In the genomic region with DNA sequence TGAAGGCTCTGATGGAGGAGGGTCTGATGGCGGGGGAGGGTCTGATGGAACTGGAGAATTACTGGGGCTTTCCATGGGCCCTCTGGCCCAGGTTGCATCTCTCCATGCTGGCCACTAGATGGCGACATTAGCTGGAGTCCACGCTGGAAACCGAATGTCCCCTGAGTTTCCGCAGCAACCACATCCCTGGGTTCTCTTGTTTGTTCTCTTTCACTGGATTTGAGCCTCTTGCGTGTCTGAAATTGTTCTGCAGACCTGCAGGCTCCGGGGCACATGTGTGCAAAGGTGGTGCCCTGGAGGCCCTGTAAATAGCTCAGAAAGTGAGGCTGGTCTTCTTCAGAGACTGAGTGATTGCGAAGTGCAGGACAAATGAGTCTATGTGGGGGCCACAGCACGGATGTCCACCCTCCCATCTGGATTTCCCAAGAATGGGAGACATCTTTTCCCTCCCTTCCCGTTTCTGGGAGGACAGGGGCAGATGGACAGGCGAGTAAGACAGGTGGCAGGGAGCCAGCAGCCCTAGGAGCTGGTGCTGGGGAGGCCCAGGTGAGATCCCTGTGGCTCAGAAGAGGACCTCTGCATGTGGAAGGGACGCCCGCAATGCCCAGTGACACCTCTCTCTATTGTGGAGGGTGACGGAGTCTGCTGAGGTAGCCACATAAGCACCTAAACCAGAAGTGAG, we compare ENCODE assay signal across 8 cellular contexts.
DNase-seq lines count a peak whose midpoint lies in the region; ATAC-seq, FAIRE-seq and TF ChIP-seq lines count a peak whose summit lies in the region.

No MANE protein-coding gene starts in this region.

- no peak overlapping the region for H3K4me3 ChIP-seq in body of pancreas
- no peak overlapping the region for H3K4me3 ChIP-seq in smooth muscle cell

- no peaks in the 10 kb centered on the region for H3K9me3 ChIP-seq in body of pancreas
- no peaks in the 10 kb centered on the region for H3K9me3 ChIP-seq in smooth muscle cell (replicated peaks; ENCODE audit: low read depth)

- H3F3A ChIP-seq in smooth muscle cell (ENCODE audit: low read depth) = no peaks in the 10 kb centered on the region

- no peaks in the 10 kb centered on the region for H4K20me1 ChIP-seq in smooth muscle cell (ENCODE audit: low read depth)

- intact Hi-C loops in body of pancreas (cut with DNase I) = loop anchor here (5.0 to 10.0 kb wide), 2 partner anchors 112 to 299 kb away; no protein-coding TSS in a partner anchor

- H3K27ac ChIP-seq in body of pancreas (no peak overlapping the region), smooth muscle cell (ENCODE audit: low read depth) (no peak overlapping the region)

- no peak overlapping the region for H2AFZ ChIP-seq in smooth muscle cell (ENCODE audit: low read depth)

- peaks cover 3% of the 10 kb centered on the region for H3K4me1 ChIP-seq in body of pancreas
- H3K4me1 ChIP-seq in smooth muscle cell (ENCODE audit: low read depth) = no peaks in the 10 kb centered on the region

- no peaks in the 10 kb centered on the region for H3K79me2 ChIP-seq in smooth muscle cell (ENCODE audit: low read depth)

- TF ChIP-seq POLR2A in GM12892 (IDR thresholded peaks at IDR 0.05; ENCODE audit: low read depth, low read length) (no peak), body of pancreas (IDR thresholded peaks at IDR 0.05) (no peak)

- FAIRE-seq in GM12892 (lab: Jason Lieb, UNC) = peak; percentile 94

- TF ChIP-seq CTCF in body of pancreas (IDR thresholded peaks at IDR 0.05) (peak; percentile 87 to 95 (median 91)), smooth muscle cell (IDR thresholded peaks at IDR 0.05; ENCODE audit: borderline replicate concordance, insufficient read depth, poor library complexity, severe bottlenecking) (peak; percentile 85)

- no peaks in the 10 kb centered on the region for H3K36me3 ChIP-seq in body of pancreas (replicated peaks in 1 of 2; ENCODE audit: insufficient read depth in 1 of 2, low read depth in 2 of 2)
- H3K36me3 ChIP-seq in smooth muscle cell (ENCODE audit: low read depth) = no peaks in the 10 kb centered on the region

- H3K27me3 ChIP-seq in body of pancreas = no peaks in the 10 kb centered on the region
- no peaks in the 10 kb centered on the region for H3K27me3 ChIP-seq in smooth muscle cell (ENCODE audit: low read depth)

- no peak overlapping the region for H3K4me2 ChIP-seq in smooth muscle cell

- ATAC-seq in body of pancreas = peak; percentile 77
- no peak for ATAC-seq in HG03354 (IDR thresholded peaks at IDR 0.05; ENCODE audit: poor library complexity, severe bottlenecking, unreplicated experiment)
- no peak for ATAC-seq in GM19395 (IDR thresholded peaks at IDR 0.05; ENCODE audit: unreplicated experiment)

- peak; percentile 81 for DNase-seq in GM12892 (ENCODE audit: insufficient read length)
- peak; percentile 50 for DNase-seq in NCI-H2029 (lab: John Stamatoyannopoulos, UW)
- peak; percentile 62 for DNase-seq in UCSD-AML1 (lab: John Stamatoyannopoulos, UW; ENCODE audit: unreplicated experiment)
- peak; percentile 53 to 66 (median 62) for DNase-seq in body of pancreas
- peak; percentile 40 for DNase-seq in iPS DF 19.7 (ENCODE audit: low read depth, low spot score)
- no peak for DNase-seq in smooth muscle cell (lab: John Stamatoyannopoulos, UW; ENCODE audit: unreplicated experiment)

- WGBS in body of pancreas, 2 donors = 20 to 27% methylated on average over 14 of the region's 14 CpGs
- WGBS in smooth muscle cell (ENCODE audit: low lambda C conversion rate) = 37% methylated on average over 14 of the region's 14 CpGs

- H3K9ac ChIP-seq in smooth muscle cell (ENCODE audit: low read depth) = no peak overlapping the region
